Comparison of ENCODE assay signal across 22 cellular contexts in genomic region chr2:5453648-5454390, GRCh38.
DNase-seq lines count a peak whose midpoint lies in the region; FAIRE-seq and TF ChIP-seq lines count a peak whose summit lies in the region.
"Had no signal": no experiment of that assay in that cellular context is flagged by ENCODE, and none has a peak within 500 bp of the region (broad histone marks: within the 10 kb centered on the region; RNA-seq: fewer than 3 reads in every experiment).

No MANE protein-coding gene starts in this region.

- H3K4ac ChIP-seq in mesenchymal stem cell (ENCODE audit: low read depth in 1 of 2, low read length in 2 of 2): no peak overlapping the region

- H2AFZ ChIP-seq in mammary epithelial cell (ENCODE audit: low read depth, low read length): no peak overlapping the region
- no peak overlapping the region for H2AFZ ChIP-seq in mesenchymal stem cell (ENCODE audit: low read depth, low read length)

- H4K8ac ChIP-seq in mesenchymal stem cell (ENCODE audit: low read length): no peak overlapping the region

- no peak overlapping the region for H3K4me2 ChIP-seq in mammary epithelial cell (ENCODE audit: insufficient read depth, low read depth, low read length)
- peak overlapping the region; percentile 3 for H3K4me2 ChIP-seq in mesenchymal stem cell (ENCODE audit: low read length, poor library complexity, severe bottlenecking)

- H3K36me3 Mint-ChIP-seq in MCF 10A (ENCODE audit: insufficient read depth, unreplicated experiment): no peaks in the 10 kb centered on the region
- H3K36me3 Mint-ChIP-seq: activated naive CD4-positive, alpha-beta T cell treated with anti-CD3 and anti-CD28 coated beads, Interleukin-2, amount 50 U/mL, for 72 hours; CD8-positive, alpha-beta T cell; stimulated activated effector memory CD8-positive, alpha-beta T cell treated with anti-CD3 and anti-CD28 coated beads, Interleukin-12 subunit alpha, Interleukin-12 subunit beta, amount 100 ng/mL, for 72 hours had no signal

- H3K27ac ChIP-seq in breast epithelium: no peak overlapping the region
- no peak overlapping the region for H3K27ac ChIP-seq in mammary epithelial cell (ENCODE audit: insufficient read depth, low read depth, low read length)
- peak overlapping the region; percentile 30 for H3K27ac ChIP-seq in mesenchymal stem cell (ENCODE audit: low read length, poor library complexity, severe bottlenecking)
- no peak overlapping the region for H3K27ac ChIP-seq in ovary
- H3K27ac ChIP-seq: gastroesophageal sphincter, neutrophil, SJSA1 had no signal

- H3K4me1 ChIP-seq in breast epithelium (no peaks in the 10 kb centered on the region), mammary epithelial cell (ENCODE audit: insufficient read depth, low read length) (no peaks in the 10 kb centered on the region), mesenchymal stem cell (ENCODE audit: control insufficient read depth, insufficient read depth, low read depth, low read length) (peaks cover 6% of the 10 kb centered on the region), ovary (ENCODE audit: insufficient read depth) (no peaks in the 10 kb centered on the region)
- H3K4me1 ChIP-seq: gastroesophageal sphincter, SJSA1 had no signal

- in situ Hi-C loops in mammary epithelial cell (cut with MboI; ENCODE audit: low sequenced_read_pairs in 2 of 2): no loop called here

- H3K27ac Mint-ChIP-seq in MCF 10A (ENCODE audit: low read depth, unreplicated experiment): peak overlapping the region; percentile 49
- H3K27ac Mint-ChIP-seq: activated naive CD4-positive, alpha-beta T cell treated with anti-CD3 and anti-CD28 coated beads, Interleukin-2, amount 50 U/mL, for 72 hours; CD8-positive, alpha-beta T cell; stimulated activated effector memory CD8-positive, alpha-beta T cell treated with anti-CD3 and anti-CD28 coated beads, Interleukin-12 subunit alpha, Interleukin-12 subunit beta, amount 100 ng/mL, for 72 hours had no signal

- no peak overlapping the region for H3K14ac ChIP-seq in mesenchymal stem cell (ENCODE audit: low read length in 2 of 2)

- TF ChIP-seq EP300 in ovary (IDR thresholded peaks at IDR 0.05): no peak

- DNase-seq in MCF 10A (ENCODE audit: unreplicated experiment) (peak; percentile 18), breast epithelium (ENCODE audit: low spot score in 2 of 2) (no peak), mammary epithelial cell (peak; percentile 26), mesenchymal stem cell (peak; percentile 67), urothelium cell line (ENCODE audit: low spot score) (peak; percentile 53), Ammon's horn (ENCODE audit: low spot score) (no peak), ovary (no peak)
- DNase-seq in stimulated activated naive CD4-positive, alpha-beta T cell (lab: John Stamatoyannopoulos, UW): no peak
- DNase-seq: activated CD4-positive, alpha-beta T cell treated with anti-CD3 and anti-CD28 coated beads for 4 hours; activated T-cell treated with anti-CD3 and anti-CD28 coated beads for 4 hours; caudate nucleus; CD8-positive, alpha-beta T cell; HCEC 1CT; NCI-H2029 treated with DMSO at 0.1 percent for 48 hours; NK-92 treated with Interleukin-12 subunit alpha and Interleukin-12 subunit beta, amount 100 ng/mL, for 24 hours had no signal

- no peak overlapping the region for H2BK12ac ChIP-seq in mesenchymal stem cell (ENCODE audit: low read length in 2 of 2)

- TF ChIP-seq POLR2A in breast epithelium (IDR thresholded peaks at IDR 0.05) (no peak), ovary (IDR thresholded peaks at IDR 0.05) (no peak)

- peaks cover 9% of the 10 kb centered on the region for H3K4me1 Mint-ChIP-seq in MCF 10A (ENCODE audit: insufficient read depth, unreplicated experiment)
- H3K4me1 Mint-ChIP-seq: stimulated activated effector memory CD8-positive, alpha-beta T cell treated with anti-CD3 and anti-CD28 coated beads, Interleukin-12 subunit alpha, Interleukin-12 subunit beta, amount 100 ng/mL, for 72 hours had no signal

- H3K9me3 Mint-ChIP-seq in MCF 10A (ENCODE audit: unreplicated experiment): no peaks in the 10 kb centered on the region
- H3K9me3 Mint-ChIP-seq: CD8-positive, alpha-beta T cell had no signal

- H3K79me1 ChIP-seq in mesenchymal stem cell (replicated peaks; ENCODE audit: low read length, poor library complexity, severe bottlenecking): no peaks in the 10 kb centered on the region

- no peak overlapping the region for H4K91ac ChIP-seq in mesenchymal stem cell (ENCODE audit: low read length)

- no peaks in the 10 kb centered on the region for H3K27me3 Mint-ChIP-seq in MCF 10A (ENCODE audit: insufficient read depth, unreplicated experiment)

- H2AK5ac ChIP-seq in mesenchymal stem cell (ENCODE audit: low read length, severe bottlenecking): no peak overlapping the region

- H3K9me3 ChIP-seq in breast epithelium (no peaks in the 10 kb centered on the region), mammary epithelial cell (replicated peaks; ENCODE audit: insufficient read depth, low read length) (peaks cover 7% of the 10 kb centered on the region), mesenchymal stem cell (ENCODE audit: control insufficient read depth, low read length) (no peaks in the 10 kb centered on the region), ovary (no peaks in the 10 kb centered on the region)
- H3K9me3 ChIP-seq: gastroesophageal sphincter, neutrophil, SJSA1 had no signal

- no peaks in the 10 kb centered on the region for H4K20me1 ChIP-seq in mammary epithelial cell (ENCODE audit: insufficient read depth, low read length)

- H3K23ac ChIP-seq in mesenchymal stem cell (ENCODE audit: low read length in 2 of 2): no peak overlapping the region

- H3K79me2 ChIP-seq in mammary epithelial cell (ENCODE audit: insufficient read depth, low read length): no peaks in the 10 kb centered on the region

- no peak overlapping the region for H3K18ac ChIP-seq in mesenchymal stem cell (ENCODE audit: low read depth in 1 of 2, low read length in 2 of 2)

- H3K36me3 ChIP-seq in breast epithelium (no peaks in the 10 kb centered on the region), mammary epithelial cell (ENCODE audit: insufficient read depth, low read length) (no peaks in the 10 kb centered on the region), mesenchymal stem cell (ENCODE audit: control insufficient read depth in 1 of 2, insufficient read depth in 2 of 2, low read depth in 1 of 2, low read length in 2 of 2) (no peaks in the 10 kb centered on the region), ovary (no peaks in the 10 kb centered on the region)
- H3K36me3 ChIP-seq: gastroesophageal sphincter, neutrophil, SJSA1 had no signal

- H2BK120ac ChIP-seq in mesenchymal stem cell (ENCODE audit: low read depth, low read length): no peak overlapping the region

- dilution Hi-C loops in mammary epithelial cell (cut with HindIII; ENCODE audit: low sequenced_read_pairs): no loop called here

- H3K27me3 ChIP-seq in breast epithelium: no peaks in the 10 kb centered on the region
- no peaks in the 10 kb centered on the region for H3K27me3 ChIP-seq in mammary epithelial cell (ENCODE audit: insufficient read depth, low read length)
- H3K27me3 ChIP-seq in mesenchymal stem cell (ENCODE audit: control insufficient read depth in 1 of 2, insufficient read depth in 1 of 2, low read length in 2 of 2): no peaks in the 10 kb centered on the region
- no peaks in the 10 kb centered on the region for H3K27me3 ChIP-seq in ovary
- H3K27me3 ChIP-seq: gastroesophageal sphincter, neutrophil, SJSA1 had no signal

- H3K9ac ChIP-seq in mammary epithelial cell (ENCODE audit: insufficient read depth, low read length): no peak overlapping the region
- no peak overlapping the region for H3K9ac ChIP-seq in mesenchymal stem cell (ENCODE audit: low read length)

- 5% methylated on average over 9 of the region's 14 CpGs for WGBS in mammary epithelial cell (ENCODE audit: low coverage, missing lambda C conversion rate)
- 25% methylated on average over 11 of the region's 14 CpGs for WGBS in mesenchymal stem cell
- WGBS in ovary, 3 donors: 61 to 67% (median 64%) methylated on average over 14 of the region's 14 CpGs

- no peak overlapping the region for H3K4me3 Mint-ChIP-seq in MCF 10A (ENCODE audit: unreplicated experiment)
- H3K4me3 Mint-ChIP-seq: CD8-positive, alpha-beta T cell; stimulated activated effector memory CD8-positive, alpha-beta T cell treated with anti-CD3 and anti-CD28 coated beads, Interleukin-12 subunit alpha, Interleukin-12 subunit beta, amount 100 ng/mL, for 72 hours had no signal

- intact Hi-C loops in MCF 10A (cut with micrococcal nuclease): no loop called here
- intact Hi-C loops in breast epithelium (cut with DNase I; ENCODE audit: low total_unique reads): loop anchor here (5.0 kb wide), 1 partner anchor 1133 kb away; no protein-coding TSS in a partner anchor
- intact Hi-C loops in mammary epithelial cell (cut with micrococcal nuclease): no loop called here
- intact Hi-C loops in ovary (cut with DNase I): no loop called here

- no peak overlapping the region for H2BK15ac ChIP-seq in mesenchymal stem cell (ENCODE audit: low read depth, poor library complexity, severe bottlenecking)

- no peak overlapping the region for H3K4me3 ChIP-seq in breast epithelium
- no peak overlapping the region for H3K4me3 ChIP-seq in mammary epithelial cell (replicated peaks in 1 of 3; ENCODE audit: insufficient read depth in 1 of 3, low read depth in 2 of 3, low read length in 3 of 3)
- H3K4me3 ChIP-seq in mesenchymal stem cell (ENCODE audit: insufficient read depth in 1 of 2, low read depth in 1 of 2, low read length in 2 of 2): no peak overlapping the region
- H3K4me3 ChIP-seq in ovary: no peak overlapping the region
- H3K4me3 ChIP-seq: gastroesophageal sphincter, SJSA1, skin epidermis had no signal

- FAIRE-seq in urothelium cell line (lab: Jason Lieb, UNC): no peak
- FAIRE-seq: GM12891 had no signal

- no peak overlapping the region for H2BK5ac ChIP-seq in mesenchymal stem cell (ENCODE audit: low read depth, low read length, poor library complexity, severe bottlenecking)

- no peak for TF ChIP-seq CTCF in MCF 10A (IDR thresholded peaks at IDR 0.05; ENCODE audit: unreplicated experiment)
- TF ChIP-seq CTCF in breast epithelium (IDR thresholded peaks at IDR 0.05): no peak
- TF ChIP-seq CTCF in mammary epithelial cell (conservative IDR thresholded peaks at IDR 0.05 in 1 of 2, IDR thresholded peaks at IDR 0.05 in 1 of 2; ENCODE audit: extremely low read depth in 1 of 2, insufficient read depth in 1 of 2, low read depth in 1 of 2, low read length in 2 of 2): no peak
- no peak for TF ChIP-seq CTCF in ovary (IDR thresholded peaks at IDR 0.05)

- POLR2A ChIA-PET in MCF 10A (lab: Yijun Ruan, JAX): interaction anchor here (0.7 to 1.1 kb wide), 2 partner anchors 12 to 1026 kb away, joined by 3 to 4 read pairs; no protein-coding TSS in a partner anchor

- no TSS peak for BruUV-seq in MCF 10A (replicated peaks; lab: Mats Ljungman, UMichigan)
- BruUV-seq in mammary epithelial cell (replicated peaks; lab: Mats Ljungman, UMichigan): no TSS peak

- CTCF ChIA-PET in MCF 10A (lab: Yijun Ruan, JAX): no interaction called here
- CTCF ChIA-PET in mammary epithelial cell (lab: Charles Lee; ENCODE audit: low non-redundant PET): no interaction called here

Comparison
In these comparisons a context has a peak if more than half of its experiments do, and no peak if none do; other contexts are left out.
1. DNase-seq: peak in MCF 10A (single experiment), mammary epithelial cell (single experiment), mesenchymal stem cell (single experiment) and urothelium cell line (single experiment); none in breast epithelium (0 of 2), stimulated activated naive CD4-positive, alpha-beta T cell (0 of 6), Ammon's horn (single experiment) and ovary (0 of 5).